ENCODE assay signal across 2 cellular contexts in genomic region chr2:16221461-16222010, GRCh38.
TF ChIP-seq lines count a peak whose summit lies in the region.

No MANE protein-coding gene starts in this region.

TF ChIP-seq in HEK293, 187 proteins besides CTCF, POLR2A, EP300 and RAD21 (continued from another document):
- TF ChIP-seq HIC1 (tag by site-specific recombination; IDR thresholded peaks at IDR 0.05): no peak
TF ChIP-seq in HEK293: peak in this region for 1.

TF ChIP-seq in H1, 55 proteins besides CTCF, POLR2A, EP300 and RAD21 (continued from another document):
- no peak for TF ChIP-seq CHD7 (IDR thresholded peaks at IDR 0.05; ENCODE audit: insufficient replicate concordance, low read length)
- TF ChIP-seq HDAC2 (IDR thresholded peaks at IDR 0.05; ENCODE audit: borderline replicate concordance in 1 of 2, low read depth in 2 of 2, low read length in 2 of 2): no peak
- no peak for TF ChIP-seq HDAC6 (IDR thresholded peaks at IDR 0.05; ENCODE audit: low read depth, low read length)
- TF ChIP-seq TAF1 (IDR thresholded peaks at IDR 0.05; ENCODE audit: low read depth, low read length): no peak
- no peak for TF ChIP-seq TCF12 (IDR thresholded peaks at IDR 0.05; ENCODE audit: low read depth, low read length)
